ENCODE assay signal across 9 cellular contexts in the genomic region with DNA sequence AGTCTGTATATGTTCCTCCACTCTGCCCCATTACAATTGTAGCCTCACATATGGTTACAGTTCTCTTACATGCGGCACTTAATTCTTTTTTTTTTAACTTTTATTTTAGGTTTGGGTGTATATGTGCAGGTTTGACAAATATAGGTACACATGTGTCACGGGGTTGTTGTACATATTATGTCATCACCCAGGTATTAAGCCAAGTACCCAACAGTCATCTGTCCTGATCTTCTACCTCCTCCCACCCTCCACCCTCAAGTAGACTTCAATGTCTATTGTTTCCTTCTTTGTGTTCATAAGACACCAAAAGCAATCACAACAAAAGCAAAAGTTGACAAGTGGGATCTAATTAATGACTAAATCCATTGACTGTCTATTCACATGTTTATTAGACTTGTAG.
"Had no signal": no experiment of that assay in that cellular context is flagged by ENCODE, and none has a peak within 500 bp of the region (broad histone marks: within the 10 kb centered on the region; RNA-seq: fewer than 3 reads in every experiment).

No MANE protein-coding gene starts in this region.

- H2AFZ ChIP-seq: GM23248 had no signal

- H3K27ac ChIP-seq: GM23248, KMS-11 had no signal

- H3K4me3 ChIP-seq: GM23248 had no signal

- DNase-seq: GM23248, GOT3, H9, HFFc6, Karpas-422, KBM-7 had no signal

- FAIRE-seq: HTR-8/SVneo had no signal

- H3K9ac ChIP-seq: GM23248, KMS-11 had no signal

- ATAC-seq: HCT116 had no signal

- H3K4me2 ChIP-seq: KMS-11 had no signal
